Comparison of ENCODE assay signal across 19 cellular contexts in the genomic region with DNA sequence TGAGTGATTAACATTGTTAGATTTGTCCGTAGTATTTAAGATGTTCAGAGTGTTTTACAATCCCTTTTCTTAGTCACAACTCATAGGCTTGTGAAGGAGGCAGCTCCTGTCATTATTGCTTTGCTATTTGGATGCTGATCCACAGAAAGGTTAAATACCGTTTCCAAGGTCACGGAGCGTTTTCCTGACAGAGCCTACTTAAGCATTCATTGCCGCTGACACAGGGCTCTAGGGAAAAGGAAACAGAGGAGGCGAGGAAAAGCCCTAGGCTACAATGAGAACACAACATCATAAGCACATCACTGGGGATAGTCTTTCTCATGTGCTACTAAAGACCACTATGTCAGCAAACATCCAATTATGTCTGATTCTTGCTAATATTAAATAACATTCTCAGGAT. TPM values are rescaled to one million over a fixed set of nuclear protein-coding genes. Genes with fewer than 3 reads are reported as not detected.
DNase-seq lines count a peak whose midpoint lies in the region; ATAC-seq, FAIRE-seq and TF ChIP-seq lines count a peak whose summit lies in the region.
"Had no signal": no experiment of that assay in that cellular context is flagged by ENCODE, and none has a peak within 500 bp of the region (broad histone marks: within the 10 kb centered on the region; RNA-seq: fewer than 3 reads in every experiment).

No MANE protein-coding gene starts in this region.

- peaks cover 1% of the 10 kb centered on the region for H3K9me3 Mint-ChIP-seq in astrocyte (ENCODE audit: unreplicated experiment)
- H3K9me3 Mint-ChIP-seq in Caco-2 (ENCODE audit: unreplicated experiment), result no peaks in the 10 kb centered on the region
- H3K9me3 Mint-ChIP-seq: activated naive CD4-positive, alpha-beta T cell treated with anti-CD3 and anti-CD28 coated beads, Interleukin-2, amount 50 U/mL, for 24 hours had no signal

- H3K36me3 ChIP-seq in astrocyte (ENCODE audit: insufficient read depth, low read length) (no peaks in the 10 kb centered on the region), gastrocnemius medialis (no peaks in the 10 kb centered on the region), ovary (no peaks in the 10 kb centered on the region), Caco-2 (ENCODE audit: control insufficient read depth, insufficient read depth, low read length) (no peaks in the 10 kb centered on the region)

- DNase-seq in M059J (ENCODE audit: low read depth) (peak; percentile 22), astrocyte (ENCODE audit: low read depth) (peak; percentile 27), iPS-NIHi7 (ENCODE audit: extremely low spot score) (peak; percentile 20), gastrocnemius medialis (peak in 1 of 2 donors; percentile 13), ovary (no peak), Caco-2 (no peak)
- DNase-seq: activated CD8-positive, alpha-beta memory T cell treated with anti-CD3 and anti-CD28 coated beads, Interleukin-2, amount 10 ng/mL, durations not matched to agents 7 days and 5 days; GDM1; HCEC 1CT; MV-4-11 had no signal

- H3K9ac ChIP-seq in astrocyte (ENCODE audit: low read length), result no peak overlapping the region

- H3K27ac ChIP-seq in astrocyte (ENCODE audit: low read depth, low read length) (no peak overlapping the region), gastrocnemius medialis (peak overlapping the region in 1 of 4 donors; percentile 9), ovary (no peak overlapping the region)
- H3K27ac ChIP-seq: C4-2B, RWPE1 had no signal

- ATAC-seq in gastrocnemius medialis, result peak; percentile 30 to 37
- no peak for ATAC-seq in GM19463 (IDR thresholded peaks at IDR 0.05; ENCODE audit: unreplicated experiment)
- ATAC-seq: activated CD8-positive, alpha-beta memory T cell treated with anti-CD3 and anti-CD28 coated beads, Interleukin-2, amount 10 ng/mL, durations not matched to agents 7 days and 5 days had no signal

- TF ChIP-seq CTCF in astrocyte (IDR thresholded peaks at IDR 0.05; ENCODE audit: insufficient read depth, low read depth, low read length), result no peak
- TF ChIP-seq CTCF in gastrocnemius medialis (IDR thresholded peaks at IDR 0.05 in 4 of 5, conservative IDR thresholded peaks at IDR 0.05 in 1 of 5), result no peak
- TF ChIP-seq CTCF in ovary (IDR thresholded peaks at IDR 0.05), result no peak
- TF ChIP-seq CTCF in Caco-2 (IDR thresholded peaks at IDR 0.05; ENCODE audit: insufficient read depth in 1 of 2, low read depth in 1 of 2, low read length in 1 of 2, severe bottlenecking in 1 of 2, unreplicated experiment in 1 of 2), result no peak

- POLR2A ChIA-PET in Caco-2 (lab: Charles Lee), result no interaction called here

- peaks cover under 1% of the 10 kb centered on the region for H3K4me1 Mint-ChIP-seq in astrocyte (ENCODE audit: low read depth, unreplicated experiment)
- no peaks in the 10 kb centered on the region for H3K4me1 Mint-ChIP-seq in Caco-2 (ENCODE audit: low read depth, unreplicated experiment)
- H3K4me1 Mint-ChIP-seq: activated CD8-positive, alpha-beta memory T cell treated with anti-CD3 and anti-CD28 coated beads, Interleukin-2, amount 10 ng/mL, durations not matched to agents 7 days and 5 days; activated naive CD4-positive, alpha-beta T cell treated with anti-CD3 and anti-CD28 coated beads, Interleukin-2, amount 50 U/mL, for 24 hours had no signal

- H3K79me2 ChIP-seq in astrocyte (ENCODE audit: insufficient read depth, low read length), result no peaks in the 10 kb centered on the region

- no peak overlapping the region for H3K4me3 Mint-ChIP-seq in astrocyte (ENCODE audit: unreplicated experiment)
- H3K4me3 Mint-ChIP-seq in Caco-2 (ENCODE audit: unreplicated experiment), result no peak overlapping the region
- H3K4me3 Mint-ChIP-seq: activated CD8-positive, alpha-beta memory T cell treated with anti-CD3 and anti-CD28 coated beads, Interleukin-2, amount 10 ng/mL, durations not matched to agents 7 days and 5 days; activated naive CD4-positive, alpha-beta T cell treated with anti-CD3 and anti-CD28 coated beads, Interleukin-2, amount 50 U/mL, for 24 hours had no signal

- no peak overlapping the region for H3K4me3 ChIP-seq in astrocyte (ENCODE audit: insufficient read depth, low read depth, low read length)
- no peak overlapping the region for H3K4me3 ChIP-seq in gastrocnemius medialis
- no peak overlapping the region for H3K4me3 ChIP-seq in ovary
- H3K4me3 ChIP-seq in Caco-2 (ENCODE audit: low read depth, low read length), result no peak overlapping the region
- H3K4me3 ChIP-seq: smooth muscle cell had no signal

- peak overlapping the region; percentile 8 for H3K4me2 ChIP-seq in astrocyte (ENCODE audit: low read length)
- H3K4me2 ChIP-seq: smooth muscle cell had no signal

- H2AFZ ChIP-seq in astrocyte (ENCODE audit: low read depth, low read length), result no peak overlapping the region

- TF ChIP-seq POLR2A in gastrocnemius medialis (IDR thresholded peaks at IDR 0.05), result no peak
- no peak for TF ChIP-seq POLR2A in ovary (IDR thresholded peaks at IDR 0.05)

- 18 to 32% (median 26%) methylated on average over 6 of the region's 6 CpGs for WGBS in ovary, 3 donors

- in situ Hi-C loops in gastrocnemius medialis (cut with MboI; ENCODE audit: low sequenced_read_pairs in 4 of 4), result no loop called here

- no peak overlapping the region for H3K27ac Mint-ChIP-seq in astrocyte (ENCODE audit: unreplicated experiment)
- no peak overlapping the region for H3K27ac Mint-ChIP-seq in Caco-2 (ENCODE audit: unreplicated experiment)
- H3K27ac Mint-ChIP-seq: activated CD8-positive, alpha-beta memory T cell treated with anti-CD3 and anti-CD28 coated beads, Interleukin-2, amount 10 ng/mL, durations not matched to agents 7 days and 5 days; activated naive CD4-positive, alpha-beta T cell treated with anti-CD3 and anti-CD28 coated beads, Interleukin-2, amount 50 U/mL, for 24 hours had no signal

- no peaks in the 10 kb centered on the region for H3K9me3 ChIP-seq in astrocyte (ENCODE audit: insufficient read depth, low read depth, low read length)
- H3K9me3 ChIP-seq in gastrocnemius medialis, result no peaks in the 10 kb centered on the region
- H3K9me3 ChIP-seq in ovary, result no peaks in the 10 kb centered on the region
- no peaks in the 10 kb centered on the region for H3K9me3 ChIP-seq in Caco-2

- no TSS peak for BruUV-seq in Caco-2 (replicated peaks; lab: Mats Ljungman, UMichigan)

- H3K27me3 ChIP-seq in astrocyte (ENCODE audit: insufficient read depth, low read length) (no peaks in the 10 kb centered on the region), gastrocnemius medialis (no peaks in the 10 kb centered on the region), ovary (no peaks in the 10 kb centered on the region), Caco-2 (replicated peaks; ENCODE audit: control insufficient read depth, insufficient read depth, low read length) (no peaks in the 10 kb centered on the region)

- H3K4me1 ChIP-seq in astrocyte (ENCODE audit: insufficient read depth, low read length) (no peaks in the 10 kb centered on the region), gastrocnemius medialis (no peaks in the 10 kb centered on the region), ovary (ENCODE audit: insufficient read depth) (no peaks in the 10 kb centered on the region), Caco-2 (no peaks in the 10 kb centered on the region)

- intact Hi-C loops in gastrocnemius medialis (cut with DNase I; ENCODE audit: low total_unique reads), result no loop called here
- intact Hi-C loops in ovary (cut with DNase I), result no loop called here
- intact Hi-C loops in Caco-2 (cut with micrococcal nuclease; ENCODE audit: unreplicated experiment), result no loop called here

- CTCF ChIA-PET in Caco-2 (lab: Charles Lee), result no interaction called here

- no peak for TF ChIP-seq EP300 in ovary (IDR thresholded peaks at IDR 0.05)

- FAIRE-seq in astrocyte (lab: Jason Lieb, UNC), result no peak
- FAIRE-seq: colon, islet of Langerhans had no signal

- H4K20me1 ChIP-seq in astrocyte (ENCODE audit: insufficient read depth, low read length), result no peaks in the 10 kb centered on the region

- H3K27me3 Mint-ChIP-seq in astrocyte (ENCODE audit: low read depth, unreplicated experiment) (no peaks in the 10 kb centered on the region), Caco-2 (ENCODE audit: insufficient read depth, unreplicated experiment) (peaks cover 7% of the 10 kb centered on the region)
- H3K27me3 Mint-ChIP-seq: activated CD8-positive, alpha-beta memory T cell treated with anti-CD3 and anti-CD28 coated beads, Interleukin-2, amount 10 ng/mL, durations not matched to agents 7 days and 5 days; activated naive CD4-positive, alpha-beta T cell treated with anti-CD3 and anti-CD28 coated beads, Interleukin-2, amount 50 U/mL, for 24 hours had no signal

- H3K36me3 Mint-ChIP-seq in astrocyte (ENCODE audit: low read depth, unreplicated experiment) (no peaks in the 10 kb centered on the region), Caco-2 (ENCODE audit: insufficient read depth, unreplicated experiment) (no peaks in the 10 kb centered on the region)
- H3K36me3 Mint-ChIP-seq: activated CD8-positive, alpha-beta memory T cell treated with anti-CD3 and anti-CD28 coated beads, Interleukin-2, amount 10 ng/mL, durations not matched to agents 7 days and 5 days; activated naive CD4-positive, alpha-beta T cell treated with anti-CD3 and anti-CD28 coated beads, Interleukin-2, amount 50 U/mL, for 24 hours had no signal

RNA-seq across cellular contexts. Expression of a gene that starts 38.5 kb away (rescaled TPM):
- not detected in 2 replicates for total RNA-seq in M059J (2014; rRNA removed; shearing (Covaris generic))
- not detected in 2 replicates for total RNA-seq in astrocyte
- under 1 TPM in 1 of 4 donors, not detected in 3; 0.76 TPM for total RNA-seq in gastrocnemius medialis
- 10 to 100 TPM in 2 of 7 donors, 1 to 10 TPM in 1, under 1 TPM in 1, not detected in 3; 0.50 to 19.1 (median 11.2) TPM for total RNA-seq in ovary
- polyA plus RNA-seq in ovary, result 1 to 10 TPM in 1 of 2 donors, under 1 TPM in 1; 0.11 to 5.0 TPM
- total RNA-seq in Caco-2 (2022), result not detected in 2 replicates
- total RNA-seq: activated CD8-positive, alpha-beta memory T cell treated with anti-CD3 and anti-CD28 coated beads, Interleukin-2, amount 10 ng/mL, durations not matched to agents 7 days and 5 days; fibroblast of lung; NCI-H460; smooth muscle cell had no signal
- polyA plus RNA-seq: smooth muscle cell had no signal

Comparison
In these comparisons a context has a peak if more than half of its experiments do, and no peak if none do; other contexts are left out.
1. DNase-seq: peak in M059J (single experiment), astrocyte (single experiment) and iPS-NIHi7 (single experiment); none in ovary (0 of 5) and Caco-2 (0 of 2).